ENCODE assay signal across 17 cellular contexts in the genomic region with DNA sequence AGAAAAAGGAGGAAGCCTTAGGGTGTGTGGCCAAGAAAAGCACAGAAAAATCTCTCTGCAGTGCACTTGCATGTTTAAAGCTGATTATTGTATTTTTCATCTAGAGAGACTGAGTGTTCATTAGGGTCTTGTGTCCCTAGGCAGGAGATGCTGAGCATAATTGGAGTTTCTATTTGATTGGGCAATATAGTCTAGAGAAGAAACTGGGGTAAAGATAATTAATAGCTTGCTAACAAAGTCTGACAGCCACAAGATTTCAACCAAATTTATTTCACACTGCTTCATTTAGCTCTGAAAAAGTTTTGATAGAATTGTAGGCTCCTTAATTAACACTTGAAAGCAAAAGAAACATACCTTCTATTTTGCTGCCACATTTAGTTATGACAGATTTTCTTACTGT. TPM values are rescaled to one million over a fixed set of nuclear protein-coding genes. Genes with fewer than 3 reads are reported as not detected.
DNase-seq lines count a peak whose midpoint lies in the region; ATAC-seq and TF ChIP-seq lines count a peak whose summit lies in the region.
"Had no signal": no experiment of that assay in that cellular context is flagged by ENCODE, and none has a peak within 500 bp of the region (broad histone marks: within the 10 kb centered on the region; RNA-seq: fewer than 3 reads in every experiment).

No MANE protein-coding gene starts in this region.

- H3K4me1 Mint-ChIP-seq in glutamatergic neuron (ENCODE audit: low read depth, unreplicated experiment), result peaks cover 23% of the 10 kb centered on the region
- H3K4me1 Mint-ChIP-seq: activated naive CD4-positive, alpha-beta T cell treated with anti-CD3 and anti-CD28 coated beads, Interleukin-2, amount 50 U/mL, for 24 hours had no signal

- H4K91ac ChIP-seq in neuronal stem cell (ENCODE audit: low read depth, low read length, poor library complexity), result no peak overlapping the region

- no peak overlapping the region for H2AK5ac ChIP-seq in neuronal stem cell (ENCODE audit: low read depth, low read length)

- H3K27me3 ChIP-seq in SK-N-SH (ENCODE audit: insufficient read depth), result no peaks in the 10 kb centered on the region
- H3K27me3 ChIP-seq in neuronal stem cell (ENCODE audit: control insufficient read depth in 3 of 3, insufficient read depth in 3 of 3, low read depth in 1 of 3, low read length in 3 of 3), result no peaks in the 10 kb centered on the region
- no peaks in the 10 kb centered on the region for H3K27me3 ChIP-seq in upper lobe of right lung
- H3K27me3 ChIP-seq: neutrophil had no signal

- peak overlapping the region; percentile 39; the same call in 1 of the 2 replicates for H3K4me2 ChIP-seq in SK-N-SH
- peak overlapping the region; percentile 57 for H3K4me2 ChIP-seq in neuronal stem cell (ENCODE audit: insufficient read depth, low read length, poor library complexity, severe bottlenecking)

- H3K27me3 Mint-ChIP-seq in glutamatergic neuron (ENCODE audit: unreplicated experiment), result no peaks in the 10 kb centered on the region
- H3K27me3 Mint-ChIP-seq: activated CD8-positive, alpha-beta T cell treated with anti-CD3 and anti-CD28 coated beads for 36 hours; activated naive CD4-positive, alpha-beta T cell treated with anti-CD3 and anti-CD28 coated beads, Interleukin-2, amount 50 U/mL, for 24 hours; dendritic cell treated with granulocyte-macrophage colony-stimulating factor and Interleukin-4, amounts not matched to agents 40 ng/mL and 50 ng/mL, for 4 days; stimulated activated naive CD8-positive, alpha-beta T cell treated with anti-CD3 and anti-CD28 coated beads, Interleukin-15, Interleukin-2, amounts not matched to agents 100 ng/mL and 50 ng/mL, for 24 hours had no signal

- H3K27ac Mint-ChIP-seq in glutamatergic neuron (ENCODE audit: unreplicated experiment), result no peak overlapping the region
- H3K27ac Mint-ChIP-seq: activated CD8-positive, alpha-beta T cell treated with anti-CD3 and anti-CD28 coated beads for 36 hours; activated naive CD4-positive, alpha-beta T cell treated with anti-CD3 and anti-CD28 coated beads, Interleukin-2, amount 50 U/mL, for 24 hours; dendritic cell treated with granulocyte-macrophage colony-stimulating factor and Interleukin-4, amounts not matched to agents 40 ng/mL and 50 ng/mL, for 4 days; stimulated activated naive CD8-positive, alpha-beta T cell treated with anti-CD3 and anti-CD28 coated beads, Interleukin-15, Interleukin-2, amounts not matched to agents 100 ng/mL and 50 ng/mL, for 24 hours; T-helper 2 cell treated with Interferon-gamma antibody and Interleukin-4, amounts not matched to agents 5 μg/mL and 100 μg/mL, for 36 hours had no signal

- no peak overlapping the region for H2BK12ac ChIP-seq in neuronal stem cell (ENCODE audit: low read length)

- no peak overlapping the region for H3K18ac ChIP-seq in neuronal stem cell (ENCODE audit: low read length)

- H3K4me3 Mint-ChIP-seq in glutamatergic neuron (ENCODE audit: unreplicated experiment), result peak overlapping the region; percentile 78
- H3K4me3 Mint-ChIP-seq: activated CD8-positive, alpha-beta T cell treated with anti-CD3 and anti-CD28 coated beads for 36 hours; activated naive CD4-positive, alpha-beta T cell treated with anti-CD3 and anti-CD28 coated beads, Interleukin-2, amount 50 U/mL, for 24 hours; dendritic cell treated with granulocyte-macrophage colony-stimulating factor and Interleukin-4, amounts not matched to agents 40 ng/mL and 50 ng/mL, for 4 days; stimulated activated naive CD8-positive, alpha-beta T cell treated with anti-CD3 and anti-CD28 coated beads, Interleukin-15, Interleukin-2, amounts not matched to agents 100 ng/mL and 50 ng/mL, for 24 hours; T-helper 2 cell treated with Interferon-gamma antibody and Interleukin-4, amounts not matched to agents 5 μg/mL and 100 μg/mL, for 36 hours had no signal

- H3K4me3 ChIP-seq in SK-N-SH (ENCODE audit: low read depth in 2 of 2, low read length in 1 of 2) (peak overlapping the region in 1 of 2 experiments; percentile 33; a peak in 2 of 4 replicates), neuronal stem cell (ENCODE audit: low read length in 2 of 2) (peak overlapping the region in 1 of 2 donors; percentile 60), upper lobe of right lung (peak overlapping the region; percentile 48)
- H3K4me3 ChIP-seq: K562 had no signal

- H3K4ac ChIP-seq in neuronal stem cell (ENCODE audit: low read length), result no peak overlapping the region

- no peak for TF ChIP-seq RAD21 in SK-N-SH (IDR thresholded peaks at IDR 0.05; ENCODE audit: low read length)

- no peak overlapping the region for H3K23ac ChIP-seq in neuronal stem cell (ENCODE audit: low read depth, low read length, poor library complexity)

- TF ChIP-seq CTCF in SK-N-SH (IDR thresholded peaks at IDR 0.05), result no peak
- TF ChIP-seq CTCF in glutamatergic neuron (IDR thresholded peaks at IDR 0.05; ENCODE audit: partially characterized antibody, unreplicated experiment), result no peak
- no peak for TF ChIP-seq CTCF in upper lobe of right lung (IDR thresholded peaks at IDR 0.05)
- TF ChIP-seq CTCF in RWPE1 (conservative IDR thresholded peaks at IDR 0.05; ENCODE audit: low read depth), result no peak

- H4K8ac ChIP-seq in neuronal stem cell (ENCODE audit: low read depth, low read length), result no peak overlapping the region

- no peaks in the 10 kb centered on the region for H4K20me1 ChIP-seq in SK-N-SH (ENCODE audit: insufficient read depth)

- H3K27ac ChIP-seq in SK-N-SH (ENCODE audit: low read depth in 2 of 2, low read length in 1 of 2) (peak overlapping the region in 1 of 2 experiments; percentile 22; a peak in 1 of 4 replicates), neuronal stem cell (replicated peaks; ENCODE audit: low read length) (peak overlapping the region; percentile 78), upper lobe of right lung (peak overlapping the region; percentile 32), RWPE1 (no peak overlapping the region)
- H3K27ac ChIP-seq: neutrophil had no signal

- intact Hi-C loops in upper lobe of right lung (cut with DNase I), result no loop called here

- POLR2A ChIA-PET in SK-N-SH (lab: Yijun Ruan, JAX), result no interaction called here
- POLR2A ChIA-PET in RWPE1 (lab: Yijun Ruan, JAX; ENCODE audit: low non-redundant PET), result no interaction called here

- H2AFZ ChIP-seq in SK-N-SH (ENCODE audit: low read depth), result no peak overlapping the region
- H2AFZ ChIP-seq in neuronal stem cell (ENCODE audit: low read length), result no peak overlapping the region

- DNase-seq in SK-N-SH, result no peak
- DNase-seq in glutamatergic neuron, result no peak
- DNase-seq in neuronal stem cell (ENCODE audit: low spot score), result no peak
- DNase-seq in upper lobe of right lung, result no peak
- DNase-seq in NCI-H2171 (lab: John Stamatoyannopoulos, UW), result no peak
- DNase-seq in RWPE1 (ENCODE audit: low spot score), result no peak
- DNase-seq: activated CD8-positive, alpha-beta T cell treated with anti-CD3 and anti-CD28 coated beads for 36 hours; NCI-H187; stimulated activated CD4-positive, alpha-beta T cell treated with anti-CD3 and anti-CD28 coated beads, Interleukin-4, amount 100 ng/mL, for 24 hours had no signal

- ATAC-seq in SK-N-SH treated with all-trans-retinoic acid at 6 μM for 48 hours (no peak), upper lobe of right lung (no peak), GM18511 (IDR thresholded peaks at IDR 0.05; ENCODE audit: unreplicated experiment) (no peak)
- ATAC-seq: activated CD8-positive, alpha-beta T cell treated with anti-CD3 and anti-CD28 coated beads for 36 hours; K562 had no signal

- H3K9me2 ChIP-seq in SK-N-SH, result no peaks in the 10 kb centered on the region

- no peak overlapping the region for H2BK5ac ChIP-seq in neuronal stem cell (ENCODE audit: low read length)

- H3K36me3 ChIP-seq in SK-N-SH (replicated peaks in 1 of 2; ENCODE audit: control insufficient read depth in 1 of 2, insufficient read depth in 2 of 2, low read length in 1 of 2), result no peaks in the 10 kb centered on the region
- peaks cover 0 to 22% of the 10 kb centered on the region in 2 donors for H3K36me3 ChIP-seq in neuronal stem cell (replicated peaks in 1 of 2; ENCODE audit: control insufficient read depth in 2 of 2, insufficient read depth in 2 of 2, low read length in 2 of 2)
- H3K36me3 ChIP-seq in upper lobe of right lung, result no peaks in the 10 kb centered on the region
- H3K36me3 ChIP-seq: neutrophil had no signal

- H3K36me3 Mint-ChIP-seq in glutamatergic neuron (ENCODE audit: unreplicated experiment), result no peaks in the 10 kb centered on the region
- H3K36me3 Mint-ChIP-seq: activated naive CD4-positive, alpha-beta T cell treated with anti-CD3 and anti-CD28 coated beads, Interleukin-2, amount 50 U/mL, for 24 hours had no signal

- H3K79me2 ChIP-seq in SK-N-SH (ENCODE audit: insufficient read depth), result no peaks in the 10 kb centered on the region

- peaks cover 2% of the 10 kb centered on the region for H3K9me3 Mint-ChIP-seq in glutamatergic neuron (ENCODE audit: unreplicated experiment)
- H3K9me3 Mint-ChIP-seq: activated CD8-positive, alpha-beta T cell treated with anti-CD3 and anti-CD28 coated beads for 36 hours; dendritic cell treated with granulocyte-macrophage colony-stimulating factor and Interleukin-4, amounts not matched to agents 40 ng/mL and 50 ng/mL, for 4 days had no signal

- H3K9ac ChIP-seq in SK-N-SH (no peak overlapping the region), neuronal stem cell (ENCODE audit: low read depth, low read length, poor library complexity) (no peak overlapping the region)

- H3K14ac ChIP-seq in neuronal stem cell (ENCODE audit: low read length), result no peak overlapping the region

- H3K9me3 ChIP-seq in SK-N-SH (no peaks in the 10 kb centered on the region), neuronal stem cell (replicated peaks in 1 of 2; ENCODE audit: control insufficient read depth in 2 of 2, insufficient read depth in 1 of 2, low read depth in 1 of 2, low read length in 2 of 2) (peaks cover 0 to 13% of the 10 kb centered on the region in 2 donors), upper lobe of right lung (no peaks in the 10 kb centered on the region)
- H3K9me3 ChIP-seq: neutrophil had no signal

- no peak overlapping the region for H2BK15ac ChIP-seq in neuronal stem cell (ENCODE audit: low read length)

- CTCF ChIA-PET in SK-N-SH (lab: Yijun Ruan, JAX) (interaction anchor here (0.5 to 2.1 kb wide), 7 partner anchors 12 to 1314 kb away, joined by 3 to 13 read pairs (median 4); no protein-coding TSS in a partner anchor), RWPE1 (lab: Yijun Ruan, JAX) (interaction anchor here (0.5 to 0.6 kb wide), 3 partner anchors 317 to 1671 kb away, joined by 3 to 4 read pairs (median 4); no protein-coding TSS in a partner anchor)

- no peak for TF ChIP-seq EP300 in SK-N-SH (IDR thresholded peaks at IDR 0.05; ENCODE audit: borderline replicate concordance in 1 of 2, low read depth in 1 of 2, low read length in 1 of 2)

- no peaks in the 10 kb centered on the region for H3F3A ChIP-seq in SK-N-SH (replicated peaks; ENCODE audit: insufficient read depth)

- H2BK120ac ChIP-seq in neuronal stem cell (ENCODE audit: low read depth, low read length), result no peak overlapping the region

- no peaks in the 10 kb centered on the region for H3K79me1 ChIP-seq in neuronal stem cell (ENCODE audit: low read depth, low read length)

- peaks cover 0 to 5% of the 10 kb centered on the region in 2 experiments; a peak in 2 of 4 replicates for H3K4me1 ChIP-seq in SK-N-SH (ENCODE audit: control insufficient read depth in 1 of 2, insufficient read depth in 2 of 2, low read depth in 1 of 2, low read length in 1 of 2)
- H3K4me1 ChIP-seq in neuronal stem cell (ENCODE audit: control insufficient read depth in 2 of 2, insufficient read depth in 1 of 2, low read depth in 1 of 2, low read length in 2 of 2), result peaks cover 0 to 12% of the 10 kb centered on the region in 2 donors
- H3K4me1 ChIP-seq in upper lobe of right lung, result no peaks in the 10 kb centered on the region

RNA-seq across cellular contexts. Expression of a gene that starts 2.3 kb away (rescaled TPM):
- 1.8 and 2.2 TPM in 2 replicates for polyA plus RNA-seq in SK-N-SH (2012; rRNA removed)
- polyA plus RNA-seq in SK-N-SH (2012; cell fraction: cytosol; rRNA removed), result 2.1 and 2.2 TPM in 2 replicates
- polyA plus RNA-seq in SK-N-SH (2012; cell fraction: nucleus; rRNA removed), result 1.3 and 2.7 TPM in 2 replicates
- 5.7 TPM for total RNA-seq in glutamatergic neuron (ENCODE audit: unreplicated experiment)
- 15.1 TPM for polyA plus RNA-seq in neuronal stem cell (2013, experiment 1 of 2)
- polyA plus RNA-seq in neuronal stem cell (2013, experiment 2 of 2), result 15.8 TPM
- 71.2 TPM for total RNA-seq in upper lobe of right lung
- total RNA-seq: activated CD8-positive, alpha-beta T cell treated with anti-CD3 and anti-CD28 coated beads for 36 hours had no signal
- polyA plus RNA-seq: K562 had no signal

Comparison
In these comparisons a context has a peak if more than half of its experiments do, and no peak if none do; other contexts are left out.
1. RNA of a gene that starts 2.3 kb away (total RNA-seq): 71.2 TPM in upper lobe of right lung (single experiment); 5.7 TPM in glutamatergic neuron (single experiment); every median in the first group is over 10 times any median in the second.